Comparison of ENCODE assay signal across 9 cellular contexts in genomic region chr10:72009062-72009429, GRCh38. TPM values are rescaled to one million over a fixed set of nuclear protein-coding genes. Genes with fewer than 3 reads are reported as not detected.
DNase-seq lines count a peak whose midpoint lies in the region; ATAC-seq and TF ChIP-seq lines count a peak whose summit lies in the region.
"Had no signal": no experiment of that assay in that cellular context is flagged by ENCODE, and none has a peak within 500 bp of the region (broad histone marks: within the 10 kb centered on the region; RNA-seq: fewer than 3 reads in every experiment).

No MANE protein-coding gene starts in this region.

- no peak overlapping the region for H3K4me3 Mint-ChIP-seq in endothelial cell (ENCODE audit: unreplicated experiment)
- no peak overlapping the region for H3K4me3 Mint-ChIP-seq in Calu3 (ENCODE audit: low read depth, unreplicated experiment)

- no peaks in the 10 kb centered on the region for H3K9me3 ChIP-seq in RWPE2 (ENCODE audit: severe bottlenecking)
- no peaks in the 10 kb centered on the region for H3K9me3 ChIP-seq in neural cell (ENCODE audit: low read length)
- H3K9me3 ChIP-seq in tibial nerve: no peaks in the 10 kb centered on the region

- no TSS peak for BruUV-seq in Calu3 (replicated peaks; lab: Mats Ljungman, UMichigan)

- H3K4me3 ChIP-seq in RWPE2 (ENCODE audit: severe bottlenecking) (no peak overlapping the region), neural cell (ENCODE audit: low read length) (no peak overlapping the region), tibial nerve (no peak overlapping the region)

- H3K36me3 ChIP-seq in RWPE2 (ENCODE audit: low read depth) (peaks cover 50% of the 10 kb centered on the region), neural cell (ENCODE audit: insufficient read depth, low read length) (no peaks in the 10 kb centered on the region), tibial nerve (peaks cover 0 to 43% (median 0%) of the 10 kb centered on the region in 3 donors)

- H3K36me3 Mint-ChIP-seq in endothelial cell (ENCODE audit: low read depth, unreplicated experiment) (no peaks in the 10 kb centered on the region), Calu3 (ENCODE audit: insufficient read depth, unreplicated experiment) (peaks cover 21% of the 10 kb centered on the region)

- H3K4me1 ChIP-seq in RWPE2 (ENCODE audit: insufficient read depth, poor library complexity, severe bottlenecking) (peaks cover 22% of the 10 kb centered on the region), tibial nerve (peaks cover 5 to 88% (median 51%) of the 10 kb centered on the region in 4 donors)

- no peaks in the 10 kb centered on the region for H3K9me3 Mint-ChIP-seq in endothelial cell (ENCODE audit: unreplicated experiment)
- H3K9me3 Mint-ChIP-seq in Calu3 (ENCODE audit: low read depth, unreplicated experiment): no peaks in the 10 kb centered on the region

- 9 to 31% methylated on average over 8 to 9 of the region's 9 CpGs for WGBS in tibial nerve, 2 donors

- CTCF ChIA-PET in Calu3 (lab: Charles Lee): no interaction called here

- H3K9me2 ChIP-seq in neural cell (ENCODE audit: insufficient read depth, low read length): no peaks in the 10 kb centered on the region

- no peaks in the 10 kb centered on the region for H3K79me2 ChIP-seq in neural cell (replicated peaks; ENCODE audit: insufficient read depth, low read length)

- H3F3A ChIP-seq in neural cell (ENCODE audit: insufficient read depth, low read length, poor library complexity, severe bottlenecking): no peaks in the 10 kb centered on the region

- peak overlapping the region; percentile 96 for H3K27ac Mint-ChIP-seq in endothelial cell (ENCODE audit: unreplicated experiment)
- H3K27ac Mint-ChIP-seq in Calu3 (ENCODE audit: unreplicated experiment): no peak overlapping the region

- intact Hi-C loops in Calu3 (cut with micrococcal nuclease; ENCODE audit: unreplicated experiment): no loop called here

- H3K4me2 ChIP-seq in neural cell (ENCODE audit: low read length): no peak overlapping the region
- H3K4me2 ChIP-seq: KMS-11 had no signal

- no peak for DNase-seq in RWPE2 (ENCODE audit: low spot score)
- DNase-seq in endothelial cell (ENCODE audit: low spot score): no peak
- no peak for DNase-seq in tibial nerve (ENCODE audit: low spot score in 2 of 2)
- DNase-seq in NCI-H2107 (lab: John Stamatoyannopoulos, UW): no peak
- DNase-seq in Calu3: no peak
- DNase-seq: NCI-H345 had no signal

- TF ChIP-seq CTCF in RWPE2 (IDR thresholded peaks at IDR 0.05; ENCODE audit: poor library complexity, severe bottlenecking): no peak
- no peak for TF ChIP-seq CTCF in endothelial cell (IDR thresholded peaks at IDR 0.05; ENCODE audit: unreplicated experiment)
- no peak for TF ChIP-seq CTCF in neural cell (IDR thresholded peaks at IDR 0.05; ENCODE audit: poor library complexity, severe bottlenecking)
- no peak for TF ChIP-seq CTCF in tibial nerve (IDR thresholded peaks at IDR 0.05)
- TF ChIP-seq CTCF in Calu3 (IDR thresholded peaks at IDR 0.05; ENCODE audit: unreplicated experiment): no peak

- no peak overlapping the region for H2AFZ ChIP-seq in neural cell (ENCODE audit: low read depth, low read length)

- TF ChIP-seq RAD21 in neural cell (conservative IDR thresholded peaks at IDR 0.05): no peak

- no peak for TF ChIP-seq POLR2A in tibial nerve (IDR thresholded peaks at IDR 0.05)

- TF ChIP-seq EP300 in neural cell (conservative IDR thresholded peaks at IDR 0.05; ENCODE audit: poor library complexity, severe bottlenecking) (no peak), tibial nerve (IDR thresholded peaks at IDR 0.05) (no peak)

- H3K9ac ChIP-seq in neural cell (ENCODE audit: low read length): peak overlapping the region; percentile 23
- H3K9ac ChIP-seq: KMS-11 had no signal

- no peaks in the 10 kb centered on the region for H4K20me1 ChIP-seq in neural cell (ENCODE audit: insufficient read depth)

- ATAC-seq in RWPE2 (ENCODE audit: low read depth) (peak; percentile 68), GM18907 (IDR thresholded peaks at IDR 0.05; ENCODE audit: unreplicated experiment) (no peak)

- H3K4me1 Mint-ChIP-seq in endothelial cell (ENCODE audit: unreplicated experiment): peaks cover 16% of the 10 kb centered on the region
- H3K4me1 Mint-ChIP-seq in Calu3 (ENCODE audit: low read depth, unreplicated experiment): no peaks in the 10 kb centered on the region

- H3K27ac ChIP-seq in RWPE2 (ENCODE audit: poor library complexity, severe bottlenecking) (peak overlapping the region; percentile 93), neural cell (ENCODE audit: low read length) (no peak overlapping the region), tibial nerve (peak overlapping the region; percentile 79 to 96 (median 86))
- H3K27ac ChIP-seq: KMS-11 had no signal

- H3K27me3 Mint-ChIP-seq in endothelial cell (ENCODE audit: unreplicated experiment) (peaks cover 10% of the 10 kb centered on the region), Calu3 (ENCODE audit: unreplicated experiment) (no peaks in the 10 kb centered on the region)

- H3K27me3 ChIP-seq in RWPE2 (ENCODE audit: insufficient read depth, poor library complexity, severe bottlenecking) (no peaks in the 10 kb centered on the region), neural cell (ENCODE audit: insufficient read depth, low read depth, low read length) (no peaks in the 10 kb centered on the region), tibial nerve (no peaks in the 10 kb centered on the region)

TF ChIP-seq in neural cell, 6 proteins besides CTCF, POLR2A, EP300 and RAD21:
- no peak for TF ChIP-seq MXI1 (conservative IDR thresholded peaks at IDR 0.05; ENCODE audit: poor library complexity, severe bottlenecking)
- TF ChIP-seq, protein P1, sequence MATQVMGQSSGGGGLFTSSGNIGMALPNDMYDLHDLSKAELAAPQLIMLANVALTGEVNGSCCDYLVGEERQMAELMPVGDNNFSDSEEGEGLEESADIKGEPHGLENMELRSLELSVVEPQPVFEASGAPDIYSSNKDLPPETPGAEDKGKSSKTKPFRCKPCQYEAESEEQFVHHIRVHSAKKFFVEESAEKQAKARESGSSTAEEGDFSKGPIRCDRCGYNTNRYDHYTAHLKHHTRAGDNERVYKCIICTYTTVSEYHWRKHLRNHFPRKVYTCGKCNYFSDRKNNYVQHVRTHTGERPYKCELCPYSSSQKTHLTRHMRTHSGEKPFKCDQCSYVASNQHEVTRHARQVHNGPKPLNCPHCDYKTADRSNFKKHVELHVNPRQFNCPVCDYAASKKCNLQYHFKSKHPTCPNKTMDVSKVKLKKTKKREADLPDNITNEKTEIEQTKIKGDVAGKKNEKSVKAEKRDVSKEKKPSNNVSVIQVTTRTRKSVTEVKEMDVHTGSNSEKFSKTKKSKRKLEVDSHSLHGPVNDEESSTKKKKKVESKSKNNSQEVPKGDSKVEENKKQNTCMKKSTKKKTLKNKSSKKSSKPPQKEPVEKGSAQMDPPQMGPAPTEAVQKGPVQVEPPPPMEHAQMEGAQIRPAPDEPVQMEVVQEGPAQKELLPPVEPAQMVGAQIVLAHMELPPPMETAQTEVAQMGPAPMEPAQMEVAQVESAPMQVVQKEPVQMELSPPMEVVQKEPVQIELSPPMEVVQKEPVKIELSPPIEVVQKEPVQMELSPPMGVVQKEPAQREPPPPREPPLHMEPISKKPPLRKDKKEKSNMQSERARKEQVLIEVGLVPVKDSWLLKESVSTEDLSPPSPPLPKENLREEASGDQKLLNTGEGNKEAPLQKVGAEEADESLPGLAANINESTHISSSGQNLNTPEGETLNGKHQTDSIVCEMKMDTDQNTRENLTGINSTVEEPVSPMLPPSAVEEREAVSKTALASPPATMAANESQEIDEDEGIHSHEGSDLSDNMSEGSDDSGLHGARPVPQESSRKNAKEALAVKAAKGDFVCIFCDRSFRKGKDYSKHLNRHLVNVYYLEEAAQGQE (IDR thresholded peaks at IDR 0.05; ENCODE audit: borderline replicate concordance): no peak
- no peak for TF ChIP-seq POLR2AphosphoS5 (IDR thresholded peaks at IDR 0.05)
- TF ChIP-seq EZH2 (IDR thresholded peaks at IDR 0.05; ENCODE audit: borderline replicate concordance, insufficient read depth, low read length, poor library complexity, severe bottlenecking): no peak
- no peak for TF ChIP-seq TAF1 (IDR thresholded peaks at IDR 0.05; ENCODE audit: low read depth)
- TF ChIP-seq SMC3 (conservative IDR thresholded peaks at IDR 0.05; ENCODE audit: poor library complexity): no peak

RNA-seq across cellular contexts. Expression of gene CHST3, which starts 44.9 kb away (rescaled TPM):
- total RNA-seq in endothelial cell (ENCODE audit: unreplicated experiment) (3.8 TPM), tibial nerve (10 to 100 TPM; 41.2 to 56.4 (median 47.4) TPM), Calu3 (2022) (14.3 and 32.4 TPM in 2 replicates)
- polyA plus RNA-seq in neural cell: 4.1 and 6.0 TPM in 2 replicates
- 11.2 and 14.4 TPM in 2 replicates for polyA minus RNA-seq in neural cell
